1 cellular context compared by ENCODE assay signal in the genomic region with DNA sequence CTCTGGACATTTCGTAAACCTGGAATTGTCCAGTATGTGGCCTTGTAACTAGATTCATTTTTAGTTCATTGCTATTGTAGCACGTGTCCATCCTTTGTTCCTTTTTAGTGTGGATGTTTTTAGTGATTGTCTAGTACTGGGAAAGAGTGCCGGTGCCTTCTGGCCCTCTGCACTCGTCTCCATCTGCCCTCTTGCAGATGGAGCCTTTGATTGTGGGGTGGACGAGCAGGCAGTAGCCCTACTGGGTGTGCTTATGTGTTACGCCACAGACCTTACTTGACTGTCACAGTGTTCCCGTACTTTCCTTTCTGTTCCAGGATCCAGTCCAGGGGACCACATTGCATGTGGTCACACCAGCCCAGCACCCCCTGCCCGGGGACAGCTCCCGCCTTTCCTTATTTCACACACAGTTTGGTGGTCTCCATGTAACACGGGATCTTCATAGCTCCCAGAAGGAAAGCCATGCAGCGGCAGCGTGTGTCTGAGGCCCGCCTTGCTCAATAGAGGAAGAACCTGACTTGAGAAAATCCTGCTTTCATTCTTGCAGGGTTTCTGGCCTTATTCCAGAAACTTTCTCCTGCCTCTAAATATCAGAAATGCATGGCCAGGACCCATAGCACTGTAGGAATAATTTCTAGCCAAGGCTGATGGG.
TF ChIP-seq lines count a peak whose summit lies in the region.

No MANE protein-coding gene starts in this region.

TF ChIP-seq in HCT116, 20 proteins besides CTCF, POLR2A, EP300 and RAD21:
- no peak for TF ChIP-seq SRF (IDR thresholded peaks at IDR 0.05; ENCODE audit: low read depth)
